Comparison of ENCODE assay signal across 22 cellular contexts in the genomic region with DNA sequence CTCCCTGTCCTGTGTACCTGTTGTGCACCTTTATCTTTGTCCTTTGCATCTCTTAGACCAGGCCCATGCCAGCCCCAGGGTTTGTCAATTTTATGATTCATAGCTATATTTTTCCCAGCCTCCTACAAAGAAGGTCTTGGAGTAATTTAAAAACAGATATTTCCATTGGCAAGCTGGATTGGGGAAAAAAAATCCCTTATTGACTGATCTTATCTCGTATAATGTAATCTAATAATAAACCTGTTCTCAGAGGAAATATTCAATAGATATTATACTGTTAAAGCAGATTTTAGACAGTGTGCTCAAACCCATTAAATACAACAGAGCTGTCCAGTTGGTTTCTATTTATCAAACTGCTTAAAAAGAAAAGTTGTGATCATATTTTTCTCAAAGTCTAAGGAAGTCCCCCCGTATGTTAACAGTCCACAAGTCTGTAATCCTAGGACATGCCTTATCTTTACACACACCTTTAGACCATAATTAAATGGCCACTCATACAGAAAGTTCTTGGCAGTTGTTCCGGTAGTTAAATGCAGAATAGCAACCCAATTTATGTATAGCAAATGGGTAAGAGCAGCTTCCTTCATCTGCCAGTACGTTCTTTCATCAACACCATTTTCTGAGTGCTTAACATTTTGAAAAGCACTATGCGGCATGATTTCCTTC.
"Had no signal": no experiment of that assay in that cellular context is flagged by ENCODE, and none has a peak within 500 bp of the region (broad histone marks: within the 10 kb centered on the region; RNA-seq: fewer than 3 reads in every experiment).

No MANE protein-coding gene starts in this region.

- ATAC-seq: HepG2 had no signal

- H3K36me3 ChIP-seq: MG63, SJSA1 had no signal

- FAIRE-seq: HepG2, RCC 7860 had no signal

- H3K4me1 ChIP-seq: SJSA1 had no signal

- DNase-seq: IMR-90, MG63, NCI-H1092, NCI-H1105 treated with DMSO at 0.1 percent for 48 hours, NCI-H1417 treated with DMSO at 0.1 percent for 48 hours, NCI-H146, NCI-H1694 treated with DMSO at 0.1 percent for 48 hours, NCI-H1930, NCI-H2081, NCI-H2171, NCI-H226, NCI-H446, NCI-H510A treated with DMSO at 0.1 percent for 48 hours, NCI-H748 treated with DMSO at 0.1 percent for 48 hours, OCI-M1, Right ventricle myocardium superior, RPMI8226, SIG-M5 had no signal

- H3K9me3 ChIP-seq: MG63 had no signal

- H3K4me3 ChIP-seq: MG63, SJSA1, SK-N-MC had no signal

- H3K27me3 ChIP-seq: MG63, SJSA1 had no signal

- H3K27ac ChIP-seq: SJSA1, SK-N-MC had no signal
